26 cellular contexts compared by ENCODE assay signal in genomic region chr14:86858043-86858442, GRCh38.
DNase-seq lines count a peak whose midpoint lies in the region; TF ChIP-seq lines count a peak whose summit lies in the region.
"Had no signal": no experiment of that assay in that cellular context is flagged by ENCODE, and none has a peak within 500 bp of the region (broad histone marks: within the 10 kb centered on the region; RNA-seq: fewer than 3 reads in every experiment).

No MANE protein-coding gene starts in this region.

- H3K4me1 ChIP-seq in fibroblast of lung (ENCODE audit: control insufficient read depth, extremely low read depth, insufficient read depth, low read length) (no peaks in the 10 kb centered on the region), GM23248 (ENCODE audit: insufficient read depth) (no peaks in the 10 kb centered on the region)
- H3K4me1 ChIP-seq: heart right ventricle, spleen had no signal

- H3K4me3 ChIP-seq in AG04449 (ENCODE audit: low read depth, low read length), result no peak overlapping the region
- no peak overlapping the region for H3K4me3 ChIP-seq in fibroblast of lung (replicated peaks in 1 of 4; ENCODE audit: control extremely low read depth in 1 of 4, insufficient read depth in 1 of 4, low read depth in 3 of 4, low read length in 4 of 4)
- H3K4me3 ChIP-seq in GM23248, result no peak overlapping the region
- H3K4me3 ChIP-seq: GM23338, heart right ventricle, spleen had no signal

- no peak overlapping the region for H3K27ac ChIP-seq in fibroblast of lung (ENCODE audit: insufficient read depth, low read length)
- no peak overlapping the region for H3K27ac ChIP-seq in GM23248
- H3K27ac ChIP-seq: heart right ventricle, spleen had no signal

- POLR2A ChIA-PET in AG04449 (lab: Yijun Ruan, JAX), result no interaction called here

- peaks cover 15% of the 10 kb centered on the region; the same call in 1 of the 2 replicates for H3K36me3 Mint-ChIP-seq in HFFc6 (ENCODE audit: low read depth)
- H3K36me3 Mint-ChIP-seq: memory B cell had no signal

- H3K27ac Mint-ChIP-seq in HFFc6, result peak overlapping the region; percentile 62
- H3K27ac Mint-ChIP-seq: activated CD4-positive, alpha-beta T cell treated with anti-CD3 and anti-CD28 coated beads, Interleukin-2, amount 10 ng/mL, durations not matched to agents 7 days and 5 days; GM23338; memory B cell; natural killer cell treated with Interleukin-12 subunit alpha and Interleukin-12 subunit beta and Interleukin-15 and Interleukin-18, amount 100 ng/mL, for 72 hours; progenitor cell of endocrine pancreas; T-helper 1 cell treated with Interleukin-12 subunit alpha and Interleukin-12 subunit beta and Interleukin-4 antibody, amounts not matched to agents 30 μg/mL and 1 μg/mL, for 36 hours had no signal

- H3K4me3 Mint-ChIP-seq in HFFc6, result no peak overlapping the region
- H3K4me3 Mint-ChIP-seq: activated CD4-positive, alpha-beta T cell treated with anti-CD3 and anti-CD28 coated beads, Interleukin-2, amount 10 ng/mL, durations not matched to agents 7 days and 5 days; GM23338; memory B cell; natural killer cell treated with Interleukin-12 subunit alpha and Interleukin-12 subunit beta and Interleukin-15 and Interleukin-18, amount 100 ng/mL, for 72 hours; T-helper 1 cell treated with Interleukin-12 subunit alpha and Interleukin-12 subunit beta and Interleukin-4 antibody, amounts not matched to agents 30 μg/mL and 1 μg/mL, for 36 hours had no signal

- no peak for TF ChIP-seq CTCF in AG04449 (IDR thresholded peaks at IDR 0.05; ENCODE audit: insufficient read depth, low read length, missing control alignments)
- TF ChIP-seq CTCF in HFFc6 (IDR thresholded peaks at IDR 0.05), result no peak
- TF ChIP-seq CTCF in fibroblast of lung (conservative IDR thresholded peaks at IDR 0.05 in 1 of 2, IDR thresholded peaks at IDR 0.05 in 1 of 2; ENCODE audit: low read depth in 1 of 2, low read length in 2 of 2), result no peak

- H3K4me2 ChIP-seq in fibroblast of lung (ENCODE audit: extremely low read depth, insufficient read depth, low read length), result no peak overlapping the region
- H3K4me2 ChIP-seq in GM23248 (ENCODE audit: unreplicated experiment), result no peak overlapping the region
- H3K4me2 ChIP-seq: GM23338 had no signal

- DNase-seq in AG04449 (ENCODE audit: low read depth, low spot score) (peak; percentile 51), HFFc6 (peak; percentile 57), fibroblast of lung (ENCODE audit: low read depth in 2 of 2) (peak; percentile 63 to 82), non-pigmented ciliary epithelial cell (ENCODE audit: low read depth) (peak; percentile 27), GM23248 (no peak), H4 (ENCODE audit: low spot score) (no peak), CD1c-positive myeloid dendritic cell (ENCODE audit: extremely low spot score) (no peak)
- no peak for DNase-seq in stimulated activated CD4-positive, alpha-beta T cell treated with anti-CD3 and anti-CD28 coated beads, Interleukin-2, amount 100 ng/mL, for 24 hours
- DNase-seq: activated CD4-positive, alpha-beta T cell treated with anti-CD3 and anti-CD28 coated beads, Interleukin-2, amount 10 ng/mL, durations not matched to agents 7 days and 5 days; activated CD8-positive, alpha-beta memory T cell treated with anti-CD3 and anti-CD28 coated beads, Interleukin-2, amount 50 U/mL, for 4 hours; activated effector memory CD4-positive, alpha-beta T cell treated with Interleukin-2 at 50 U/mL for 16 hours; AML-193; central memory CD4-positive, alpha-beta T cell; COR-L47; heart right ventricle; NCI-H1417 treated with DMSO at 0.1 percent for 48 hours; NCI-H526; SHP77 treated with DMSO at 0.1 percent for 48 hours; spleen; stimulated activated CD8-positive, alpha-beta memory T cell treated with anti-CD3 and anti-CD28 coated beads, Interleukin-4, amount 100 ng/mL, for 48 hours; substantia nigra had no signal

- no peaks in the 10 kb centered on the region for H3K27me3 Mint-ChIP-seq in HFFc6 (ENCODE audit: insufficient read depth)
- H3K27me3 Mint-ChIP-seq: activated CD4-positive, alpha-beta T cell treated with anti-CD3 and anti-CD28 coated beads, Interleukin-2, amount 10 ng/mL, durations not matched to agents 7 days and 5 days; memory B cell; natural killer cell treated with Interleukin-12 subunit alpha and Interleukin-12 subunit beta and Interleukin-15 and Interleukin-18, amount 100 ng/mL, for 72 hours; progenitor cell of endocrine pancreas had no signal

- CTCF ChIA-PET in AG04449 (lab: Yijun Ruan, JAX), result no interaction called here

- in situ Hi-C loops in GM23248 (cut with MboI), result no loop called here

- no peaks in the 10 kb centered on the region for H3K9me2 ChIP-seq in GM23248 (ENCODE audit: insufficient read depth)

- H2AFZ ChIP-seq in fibroblast of lung (ENCODE audit: low read length) (no peak overlapping the region), GM23248 (no peak overlapping the region)
- H2AFZ ChIP-seq: GM23338 had no signal

- no peaks in the 10 kb centered on the region for H3K36me3 ChIP-seq in fibroblast of lung (ENCODE audit: control insufficient read depth, insufficient read depth, low read length)
- H3K36me3 ChIP-seq in GM23248 (ENCODE audit: low read depth), result no peaks in the 10 kb centered on the region
- H3K36me3 ChIP-seq: heart right ventricle, spleen had no signal

- no peaks in the 10 kb centered on the region for H3F3A ChIP-seq in GM23248 (ENCODE audit: insufficient read depth)

- H3K79me2 ChIP-seq in fibroblast of lung (ENCODE audit: control insufficient read depth, insufficient read depth, low read length), result no peaks in the 10 kb centered on the region
- H3K79me2 ChIP-seq in GM23248 (ENCODE audit: insufficient read depth), result no peaks in the 10 kb centered on the region

- H3K4me1 Mint-ChIP-seq in HFFc6 (ENCODE audit: low read depth), result peaks cover 51% of the 10 kb centered on the region
- H3K4me1 Mint-ChIP-seq: activated CD4-positive, alpha-beta T cell treated with anti-CD3 and anti-CD28 coated beads, Interleukin-2, amount 10 ng/mL, durations not matched to agents 7 days and 5 days; GM23338; memory B cell had no signal

- no peaks in the 10 kb centered on the region for H3K9me3 Mint-ChIP-seq in HFFc6
- H3K9me3 Mint-ChIP-seq: activated CD4-positive, alpha-beta T cell treated with anti-CD3 and anti-CD28 coated beads, Interleukin-2, amount 10 ng/mL, durations not matched to agents 7 days and 5 days; GM23338; T-helper 1 cell treated with Interleukin-12 subunit alpha and Interleukin-12 subunit beta and Interleukin-4 antibody, amounts not matched to agents 30 μg/mL and 1 μg/mL, for 36 hours had no signal

- no peaks in the 10 kb centered on the region for H4K20me1 ChIP-seq in fibroblast of lung (ENCODE audit: control insufficient read depth, extremely low read depth, insufficient read depth, low read length)
- H4K20me1 ChIP-seq in GM23248 (ENCODE audit: insufficient read depth), result no peaks in the 10 kb centered on the region

- H3K9me3 ChIP-seq in fibroblast of lung (ENCODE audit: control insufficient read depth, insufficient read depth, low read depth, low read length), result no peaks in the 10 kb centered on the region
- no peaks in the 10 kb centered on the region for H3K9me3 ChIP-seq in GM23248 (ENCODE audit: low read depth)

- H3K27me3 ChIP-seq in fibroblast of lung (ENCODE audit: control insufficient read depth, insufficient read depth, low read length) (no peaks in the 10 kb centered on the region), GM23248 (replicated peaks; ENCODE audit: insufficient read depth) (no peaks in the 10 kb centered on the region)
- H3K27me3 ChIP-seq: heart right ventricle, spleen had no signal

- H3K9ac ChIP-seq in fibroblast of lung (ENCODE audit: insufficient read depth, low read length), result no peak overlapping the region
- H3K9ac ChIP-seq in GM23248, result no peak overlapping the region

- WGBS in GM23248 (ENCODE audit: low coverage in 1 of 2, low lambda C conversion rate in 2 of 2, missing lambda C conversion rate in 2 of 2), 2 experiments, result 22 to 25% methylated on average over 3 of the region's 3 CpGs

Comparison
In these comparisons a context has a peak if more than half of its experiments do, and no peak if none do; other contexts are left out.
1. DNase-seq: peak in AG04449 (single experiment), HFFc6 (single experiment), fibroblast of lung (2 of 2) and non-pigmented ciliary epithelial cell (single experiment); none in GM23248 (single experiment), stimulated activated CD4-positive, alpha-beta T cell treated with anti-CD3 and anti-CD28 coated beads, Interleukin-2, amount 100 ng/mL, for 24 hours (0 of 2), H4 (single experiment) and CD1c-positive myeloid dendritic cell (single experiment).